Comparison of ENCODE assay signal across 11 cellular contexts in the genomic region with DNA sequence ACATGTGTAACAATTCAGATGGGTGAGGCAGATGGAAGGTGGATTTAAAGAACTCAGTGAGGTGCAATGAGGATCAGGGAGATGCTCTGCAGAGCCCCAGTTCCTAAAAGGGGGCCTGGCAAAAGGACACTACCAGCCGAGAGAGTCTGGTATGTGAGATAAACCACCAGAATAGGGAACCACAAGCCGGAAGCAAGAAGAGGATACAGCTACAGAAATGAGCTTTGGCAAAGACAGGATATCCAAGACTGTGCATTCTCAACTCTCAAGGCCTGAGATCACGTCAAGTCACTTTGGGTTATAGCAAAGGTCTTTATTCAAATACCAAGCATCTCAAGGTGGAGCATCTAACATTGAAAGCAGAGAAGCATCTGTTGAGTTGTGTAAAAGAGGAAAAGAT.
A peak's percentile ranks its signal among the peaks of the same experiment; 100 is the strongest.
DNase-seq lines count a peak whose midpoint lies in the region; ATAC-seq, FAIRE-seq and TF ChIP-seq lines count a peak whose summit lies in the region.
"Had no signal": no experiment of that assay in that cellular context is flagged by ENCODE, and none has a peak within 500 bp of the region (broad histone marks: within the 10 kb centered on the region; RNA-seq: fewer than 3 reads in every experiment).

No MANE protein-coding gene starts in this region.

- peaks cover 5 to 11% of the 10 kb centered on the region in 2 donors for H3K36me3 Mint-ChIP-seq in stimulated activated naive B cell treated with anti-CD40 and anti-IgM and Interleukin-4, amounts not matched to agents 10 μg/mL and 1 μg/mL and 100 μg/mL, for 72 hours
- no peaks in the 10 kb centered on the region for H3K36me3 Mint-ChIP-seq in mesothelial cell of epicardium

- no peak overlapping the region for H3K4me3 Mint-ChIP-seq in stimulated activated naive B cell treated with anti-CD40 and anti-IgM and Interleukin-4, amounts not matched to agents 10 μg/mL and 1 μg/mL and 100 μg/mL, for 72 hours
- H3K4me3 Mint-ChIP-seq in mesothelial cell of epicardium: no peak overlapping the region
- H3K4me3 Mint-ChIP-seq: dendritic cell treated with granulocyte-macrophage colony-stimulating factor and Interleukin-4, amounts not matched to agents 40 ng/mL and 50 ng/mL, for 4 days had no signal

- ATAC-seq in HG02938 (IDR thresholded peaks at IDR 0.05; ENCODE audit: unreplicated experiment): peak; percentile 93
- ATAC-seq in stimulated activated naive B cell treated with anti-CD40 and anti-IgM and Interleukin-4, amounts not matched to agents 10 μg/mL and 1 μg/mL and 100 μg/mL, for 72 hours (replicated peaks): peak; percentile 96 to 97
- ATAC-seq: psoas muscle had no signal

- H3K4me1 Mint-ChIP-seq in stimulated activated naive B cell treated with anti-CD40 and anti-IgM and Interleukin-4, amounts not matched to agents 10 μg/mL and 1 μg/mL and 100 μg/mL, for 72 hours: peaks cover 22 to 44% of the 10 kb centered on the region in 2 donors
- no peaks in the 10 kb centered on the region for H3K4me1 Mint-ChIP-seq in mesothelial cell of epicardium

- FAIRE-seq in urothelium cell line (lab: Jason Lieb, UNC): no peak

- DNase-seq in activated gamma-delta T cell treated with Interleukin-2 at 50 U/mL for 16 hours (peak; percentile 5), activated gamma-delta T cell (lab: John Stamatoyannopoulos, UW) (no peak), NOMO-1 treated with dmso at 0.1 percent for 144 hours (lab: John Stamatoyannopoulos, UW; ENCODE audit: unreplicated experiment) (peak; percentile 2), mesothelial cell of epicardium (ENCODE audit: low spot score in 2 of 2, unreplicated experiment in 2 of 2) (no peak), urothelium cell line (ENCODE audit: low spot score) (no peak), RKO (ENCODE audit: low spot score) (no peak)
- peak; percentile 3 for DNase-seq in stimulated activated naive B cell treated with anti-CD40 and anti-IgM and Interleukin-4, amounts not matched to agents 10 μg/mL and 1 μg/mL and 100 μg/mL, for 72 hours
- DNase-seq: NK-92 treated with Interleukin-12 subunit alpha and Interleukin-12 subunit beta, amount 100 ng/mL, for 24 hours; psoas muscle had no signal

- H3K9me3 Mint-ChIP-seq in stimulated activated naive B cell treated with anti-CD40 and anti-IgM and Interleukin-4, amounts not matched to agents 10 μg/mL and 1 μg/mL and 100 μg/mL, for 72 hours: peaks cover 0 to 2% of the 10 kb centered on the region in 2 donors
- H3K9me3 Mint-ChIP-seq in mesothelial cell of epicardium: peaks cover 8% of the 10 kb centered on the region
- H3K9me3 Mint-ChIP-seq: dendritic cell treated with granulocyte-macrophage colony-stimulating factor and Interleukin-4, amounts not matched to agents 40 ng/mL and 50 ng/mL, for 4 days had no signal

- H3K27ac Mint-ChIP-seq in stimulated activated naive B cell treated with anti-CD40 and anti-IgM and Interleukin-4, amounts not matched to agents 10 μg/mL and 1 μg/mL and 100 μg/mL, for 72 hours: peak overlapping the region; percentile 0
- no peak overlapping the region for H3K27ac Mint-ChIP-seq in mesothelial cell of epicardium
- H3K27ac Mint-ChIP-seq: dendritic cell treated with granulocyte-macrophage colony-stimulating factor and Interleukin-4, amounts not matched to agents 40 ng/mL and 50 ng/mL, for 4 days had no signal

- no peaks in the 10 kb centered on the region for H3K27me3 Mint-ChIP-seq in stimulated activated naive B cell treated with anti-CD40 and anti-IgM and Interleukin-4, amounts not matched to agents 10 μg/mL and 1 μg/mL and 100 μg/mL, for 72 hours
- no peaks in the 10 kb centered on the region for H3K27me3 Mint-ChIP-seq in mesothelial cell of epicardium (ENCODE audit: low read depth)
- H3K27me3 Mint-ChIP-seq: dendritic cell treated with granulocyte-macrophage colony-stimulating factor and Interleukin-4, amounts not matched to agents 40 ng/mL and 50 ng/mL, for 4 days had no signal

- TF ChIP-seq CTCF in mesothelial cell of epicardium (IDR thresholded peaks at IDR 0.05; ENCODE audit: unreplicated experiment): no peak

Comparison
In these comparisons a context has a peak if more than half of its experiments do, and no peak if none do; other contexts are left out.
1. DNase-seq: peak in activated gamma-delta T cell treated with Interleukin-2 at 50 U/mL for 16 hours (single experiment), NOMO-1 treated with dmso at 0.1 percent for 144 hours (single experiment) and stimulated activated naive B cell treated with anti-CD40 and anti-IgM and Interleukin-4, amounts not matched to agents 10 μg/mL and 1 μg/mL and 100 μg/mL, for 72 hours (single experiment); none in activated gamma-delta T cell (single experiment), mesothelial cell of epicardium (0 of 2), urothelium cell line (single experiment) and RKO (single experiment).